ENCODE assay signal across 10 cellular contexts in the genomic region with DNA sequence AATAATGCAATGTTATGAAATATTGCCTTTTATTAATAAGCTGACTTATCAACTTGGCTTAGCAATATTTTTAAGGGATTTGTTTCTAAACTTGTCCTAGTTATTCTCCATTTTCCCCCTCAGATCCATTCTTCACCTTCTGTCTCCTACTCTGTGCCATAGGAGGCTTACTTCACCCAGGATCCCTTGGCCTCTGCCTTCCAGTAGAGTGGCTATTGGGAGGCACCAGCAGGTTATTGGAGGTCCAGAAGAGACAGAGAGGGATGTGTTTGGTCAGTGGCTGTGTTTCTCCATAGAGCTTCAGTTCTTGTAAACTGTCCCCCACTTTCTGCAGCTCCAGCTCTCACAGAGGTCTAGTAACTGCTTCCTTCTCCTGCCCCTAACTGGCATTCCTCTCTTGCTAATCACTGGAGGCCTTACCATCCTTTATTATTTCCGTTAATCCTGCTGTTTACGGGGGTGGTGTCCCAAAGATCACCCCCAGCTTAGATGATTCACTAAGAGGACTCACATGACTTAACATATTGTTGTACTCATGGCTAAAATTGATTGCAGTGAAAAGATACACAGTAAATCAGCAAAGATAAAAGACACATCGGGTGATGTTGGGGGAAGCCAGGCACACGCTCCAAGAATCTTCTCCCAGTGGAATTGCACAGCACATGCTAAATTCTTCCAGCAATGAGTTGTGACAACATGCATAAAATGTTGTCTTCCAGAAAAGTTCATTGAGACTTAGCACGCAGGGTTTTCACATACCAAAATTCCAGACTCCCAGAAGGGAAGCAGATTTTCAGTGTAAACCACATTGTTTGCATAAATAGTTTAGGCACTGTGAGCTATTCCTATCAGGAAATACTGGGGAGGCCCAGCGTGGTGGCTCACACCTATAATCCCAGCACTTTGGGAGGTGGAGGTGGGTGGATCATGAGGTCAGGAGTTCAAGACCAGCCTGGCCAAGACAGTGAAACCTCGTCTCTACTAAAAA.
A peak's percentile ranks its signal among the peaks of the same experiment; 100 is the strongest.
DNase-seq lines count a peak whose midpoint lies in the region; ATAC-seq and TF ChIP-seq lines count a peak whose summit lies in the region.
"Had no signal": no experiment of that assay in that cellular context is flagged by ENCODE, and none has a peak within 500 bp of the region (broad histone marks: within the 10 kb centered on the region; RNA-seq: fewer than 3 reads in every experiment).

No MANE protein-coding gene starts in this region.

- H3K36me3 ChIP-seq in SJCRH30: no peaks in the 10 kb centered on the region
- H3K36me3 ChIP-seq in right lobe of liver: no peaks in the 10 kb centered on the region

- H3K9me3 Mint-ChIP-seq in osteocyte (ENCODE audit: unreplicated experiment): peaks cover 11% of the 10 kb centered on the region

- H3K27ac Mint-ChIP-seq in osteocyte (ENCODE audit: unreplicated experiment): peak overlapping the region; percentile 91

- H3K36me3 Mint-ChIP-seq in osteocyte (ENCODE audit: unreplicated experiment): no peaks in the 10 kb centered on the region

- H3K4me3 Mint-ChIP-seq in osteocyte (ENCODE audit: unreplicated experiment): peak overlapping the region; percentile 2

- H3K27ac ChIP-seq in SJCRH30 (no peak overlapping the region; the same call in 1 of the 2 replicates), right lobe of liver (no peak overlapping the region)

- no peaks in the 10 kb centered on the region for H3K27me3 Mint-ChIP-seq in osteocyte (ENCODE audit: unreplicated experiment)

- H3K4me1 Mint-ChIP-seq in osteocyte (ENCODE audit: unreplicated experiment): peaks cover 48% of the 10 kb centered on the region

- peak; percentile 96 for DNase-seq in EL
- peak; percentile 67 for DNase-seq in RKO (ENCODE audit: low spot score)
- DNase-seq in erythroblast (lab: John Stamatoyannopoulos, UW): peak; percentile 43 to 65
- DNase-seq in osteocyte (ENCODE audit: extremely low spot score, unreplicated experiment): no peak
- DNase-seq in cerebellum (ENCODE audit: low spot score): no peak
- no peak for DNase-seq in SJCRH30
- DNase-seq in right lobe of liver: no peak
- DNase-seq: effector CD8-positive, alpha-beta T cell; NCI-H1105 had no signal

- intact Hi-C loops in right lobe of liver (cut with DNase I): no loop called here

- H3K27me3 ChIP-seq in SJCRH30: no peaks in the 10 kb centered on the region
- H3K27me3 ChIP-seq in right lobe of liver: no peaks in the 10 kb centered on the region

- TF ChIP-seq POLR2A in erythroblast (IDR thresholded peaks at IDR 0.05; ENCODE audit: low read length) (no peak), right lobe of liver (IDR thresholded peaks at IDR 0.05) (no peak)

- TF ChIP-seq CTCF in osteocyte (IDR thresholded peaks at IDR 0.05) (no peak), right lobe of liver (IDR thresholded peaks at IDR 0.05) (no peak)

- H3K4me3 ChIP-seq in SJCRH30: no peak overlapping the region
- H3K4me3 ChIP-seq in right lobe of liver: no peak overlapping the region

- H3K4me1 ChIP-seq in SJCRH30 (no peaks in the 10 kb centered on the region), right lobe of liver (no peaks in the 10 kb centered on the region)

- 79% methylated on average over 7 of the region's 7 CpGs for WGBS in right lobe of liver (ENCODE audit: insufficient coverage, low coverage, low lambda C conversion rate, missing lambda C conversion rate)

- no peak for ATAC-seq in GM19463 (IDR thresholded peaks at IDR 0.05; ENCODE audit: unreplicated experiment)
- ATAC-seq in right lobe of liver: no peak

- H3K9me3 ChIP-seq in SJCRH30 (replicated peaks) (no peaks in the 10 kb centered on the region; the same call in 1 of the 2 replicates), right lobe of liver (no peaks in the 10 kb centered on the region)

Comparison
In these comparisons a context has a peak if more than half of its experiments do, and no peak if none do; other contexts are left out.
1. DNase-seq: peak in EL (single experiment), RKO (single experiment) and erythroblast (2 of 2); none in osteocyte (single experiment), cerebellum (single experiment), SJCRH30 (0 of 2) and right lobe of liver (0 of 3).